ENCODE assay signal across 20 cellular contexts in genomic region chr7:149130572-149131198, GRCh38.
"Had no signal": no experiment of that assay in that cellular context is flagged by ENCODE, and none has a peak within 500 bp of the region (broad histone marks: within the 10 kb centered on the region; RNA-seq: fewer than 3 reads in every experiment).

No MANE protein-coding gene starts in this region.

- H3K27me3 ChIP-seq: body of pancreas, hepatocyte, ovary, testis had no signal

- H3K27ac Mint-ChIP-seq: activated naive CD8-positive, alpha-beta T cell treated with anti-CD3 and anti-CD28 coated beads, Interleukin-2, amount 10 ng/mL, durations not matched to agents 7 days and 5 days; naive thymus-derived CD4-positive, alpha-beta T cell; stimulated activated effector memory CD8-positive, alpha-beta T cell treated with anti-CD3 and anti-CD28 coated beads, Interleukin-12 subunit alpha, Interleukin-12 subunit beta, amount 100 ng/mL, for 72 hours; type B pancreatic cell had no signal

- H3K36me3 ChIP-seq: ovary had no signal

- H3K4me3 Mint-ChIP-seq: activated naive CD8-positive, alpha-beta T cell treated with anti-CD3 and anti-CD28 coated beads, Interleukin-2, amount 10 ng/mL, durations not matched to agents 7 days and 5 days; stimulated activated effector memory CD8-positive, alpha-beta T cell treated with anti-CD3 and anti-CD28 coated beads, Interleukin-12 subunit alpha, Interleukin-12 subunit beta, amount 100 ng/mL, for 72 hours; type B pancreatic cell had no signal

- H2AFZ ChIP-seq: hepatocyte had no signal

- H3K27ac ChIP-seq: body of pancreas, hepatocyte, ovary, testis had no signal

- H3K27me3 Mint-ChIP-seq: activated naive CD8-positive, alpha-beta T cell treated with anti-CD3 and anti-CD28 coated beads, Interleukin-2, amount 10 ng/mL, durations not matched to agents 7 days and 5 days; naive thymus-derived CD4-positive, alpha-beta T cell; type B pancreatic cell had no signal

- H3K4me1 ChIP-seq: testis had no signal

- ATAC-seq: body of pancreas; naive thymus-derived CD4-positive, alpha-beta T cell; sciatic nerve; stimulated activated effector memory CD8-positive, alpha-beta T cell treated with anti-CD3 and anti-CD28 coated beads, Interleukin-12 subunit alpha, Interleukin-12 subunit beta, amount 100 ng/mL, for 72 hours had no signal

- H3K4me2 ChIP-seq: hepatocyte, smooth muscle cell had no signal

- H3K9me3 ChIP-seq: body of pancreas, ovary, testis had no signal

- H3K4me3 ChIP-seq: body of pancreas, hepatocyte, ovary, smooth muscle cell, testis had no signal

- DNase-seq: activated CD4-positive, alpha-beta T cell treated with anti-CD3 and anti-CD28 coated beads for 48 hours; activated CD4-positive, CD25-positive, alpha-beta regulatory T cell; activated naive CD8-positive, alpha-beta T cell treated with anti-CD3 and anti-CD28 coated beads, Interleukin-2, amount 10 ng/mL, durations not matched to agents 7 days and 5 days; amygdala; body of pancreas; dermis blood vessel endothelial cell; effector memory CD4-positive, alpha-beta T cell; foreskin fibroblast; mesendoderm; naive thymus-derived CD4-positive, alpha-beta T cell; ovary; stimulated activated CD4-positive, alpha-beta T cell treated with anti-CD3 and anti-CD28 coated beads, Interleukin-4, amount 100 ng/mL, for 24 hours; T-helper 1 cell; T-helper 9 cell; testis had no signal
